ENCODE assay signal across 17 cellular contexts in the genomic region with DNA sequence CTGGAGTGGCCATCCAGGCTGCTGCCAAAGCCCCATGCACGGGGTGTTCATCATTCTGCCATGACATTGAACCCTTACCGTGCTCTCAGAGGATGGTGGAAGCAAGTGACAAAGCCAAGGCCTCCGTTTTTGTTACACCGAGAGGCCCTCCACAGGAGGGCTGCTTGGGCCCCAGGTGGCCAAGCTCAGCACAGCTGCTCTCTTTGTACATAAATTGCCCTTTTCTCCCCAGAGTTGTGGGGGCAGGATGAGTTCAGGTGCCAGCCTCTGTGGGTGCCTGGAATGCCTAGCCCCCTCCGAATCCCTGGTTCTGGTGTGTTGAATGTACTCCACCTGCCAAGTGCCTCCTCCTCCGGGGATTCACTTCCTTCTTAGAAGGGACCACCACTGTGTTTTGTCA. TPM values are rescaled to one million over a fixed set of nuclear protein-coding genes. Genes with fewer than 3 reads are reported as not detected.
DNase-seq lines count a peak whose midpoint lies in the region; ATAC-seq and TF ChIP-seq lines count a peak whose summit lies in the region.
"Had no signal": no experiment of that assay in that cellular context is flagged by ENCODE, and none has a peak within 500 bp of the region (broad histone marks: within the 10 kb centered on the region; RNA-seq: fewer than 3 reads in every experiment).

No MANE protein-coding gene starts in this region.

- intact Hi-C loops in natural killer cell (cut with micrococcal nuclease), result no loop called here

- peaks cover 6 to 14% of the 10 kb centered on the region in 2 donors for H3K27me3 Mint-ChIP-seq in natural killer cell treated with Interleukin-12 subunit alpha and Interleukin-12 subunit beta and Interleukin-15 and Interleukin-18, amount 100 ng/mL, for 72 hours
- peaks cover 11 to 16% of the 10 kb centered on the region in 2 donors for H3K27me3 Mint-ChIP-seq in natural killer cell (ENCODE audit: low read depth in 2 of 2)
- H3K27me3 Mint-ChIP-seq in effector memory CD8-positive, alpha-beta T cell, result peaks cover 12 to 14% of the 10 kb centered on the region in 2 donors

- H3K9me3 ChIP-seq in HEK293 (ENCODE audit: control insufficient read depth, insufficient read depth, low read depth, low read length), result no peaks in the 10 kb centered on the region
- H3K9me3 ChIP-seq: ascending aorta, thoracic aorta had no signal

- POLR2A ChIA-PET in HEK293 (lab: Yijun Ruan, JAX), result no interaction called here

- CTCF ChIA-PET in HEK293 (lab: Yijun Ruan, JAX), result interaction anchor here (0.7 kb wide), 1 partner anchor 9 kb away, joined by 3 read pairs; no protein-coding TSS in a partner anchor

- H3K36me3 ChIP-seq in HEK293 (ENCODE audit: control insufficient read depth in 2 of 2, insufficient read depth in 1 of 2, low read length in 2 of 2), result no peaks in the 10 kb centered on the region
- H3K36me3 ChIP-seq: ascending aorta, thoracic aorta had no signal

- DNase-seq in natural killer cell treated with Interleukin-12 subunit alpha and Interleukin-12 subunit beta and Interleukin-15 and Interleukin-18, amount 100 ng/mL, for 72 hours (ENCODE audit: low spot score), result no peak
- DNase-seq in natural killer cell (no peak), DMS153 treated with DMSO at 0.1 percent for 48 hours (lab: John Stamatoyannopoulos, UW; ENCODE audit: unreplicated experiment) (no peak), NK-92 (lab: John Stamatoyannopoulos, UW; ENCODE audit: unreplicated experiment) (no peak)
- DNase-seq in effector memory CD8-positive, alpha-beta T cell, result no peak
- DNase-seq in stimulated activated CD4-positive, alpha-beta T cell treated with anti-CD3 and anti-CD28 coated beads, Interleukin-2, amount 100 ng/mL, for 48 hours, result no peak
- DNase-seq: activated CD4-positive, CD25-positive, alpha-beta regulatory T cell treated with anti-CD3 and anti-CD28 coated beads, Interleukin-2, amount 50 U/mL, for 72 hours; activated gamma-delta T cell; glutamatergic neuron; NCI-H1417; NCI-H774; occipital lobe; T1000 had no signal

- H3K4me3 ChIP-seq in HEK293 (ENCODE audit: low read depth, low read length), result no peak overlapping the region

- H3K9me3 Mint-ChIP-seq in natural killer cell treated with Interleukin-12 subunit alpha and Interleukin-12 subunit beta and Interleukin-15 and Interleukin-18, amount 100 ng/mL, for 72 hours, result no peaks in the 10 kb centered on the region
- H3K9me3 Mint-ChIP-seq in natural killer cell, result no peaks in the 10 kb centered on the region
- H3K9me3 Mint-ChIP-seq in effector memory CD8-positive, alpha-beta T cell, result no peaks in the 10 kb centered on the region

- H3K4me3 Mint-ChIP-seq in natural killer cell treated with Interleukin-12 subunit alpha and Interleukin-12 subunit beta and Interleukin-15 and Interleukin-18, amount 100 ng/mL, for 72 hours, result peak overlapping the region; percentile 34
- H3K4me3 Mint-ChIP-seq in natural killer cell, result no peak overlapping the region
- H3K4me3 Mint-ChIP-seq in effector memory CD8-positive, alpha-beta T cell, result peak overlapping the region in 1 of 2 donors; percentile 83

- H3K4me1 Mint-ChIP-seq in natural killer cell treated with Interleukin-12 subunit alpha and Interleukin-12 subunit beta and Interleukin-15 and Interleukin-18, amount 100 ng/mL, for 72 hours (ENCODE audit: low read depth in 2 of 2), result peaks cover 18 to 28% of the 10 kb centered on the region in 2 donors
- H3K4me1 Mint-ChIP-seq in natural killer cell, result peaks cover 24 to 29% of the 10 kb centered on the region in 2 donors
- H3K4me1 Mint-ChIP-seq in effector memory CD8-positive, alpha-beta T cell (ENCODE audit: low read depth in 2 of 2), result peaks cover 10 to 12% of the 10 kb centered on the region in 2 donors

- no peak for ATAC-seq in natural killer cell treated with Interleukin-12 subunit alpha and Interleukin-12 subunit beta and Interleukin-15 and Interleukin-18, amount 100 ng/mL, for 72 hours
- ATAC-seq in natural killer cell, result no peak
- ATAC-seq in effector memory CD8-positive, alpha-beta T cell (replicated peaks), result no peak
- ATAC-seq: Panc1 had no signal

- H3K36me3 Mint-ChIP-seq in natural killer cell treated with Interleukin-12 subunit alpha and Interleukin-12 subunit beta and Interleukin-15 and Interleukin-18, amount 100 ng/mL, for 72 hours, result no peaks in the 10 kb centered on the region
- no peaks in the 10 kb centered on the region for H3K36me3 Mint-ChIP-seq in natural killer cell
- peaks cover 4% of the 10 kb centered on the region for H3K36me3 Mint-ChIP-seq in effector memory CD8-positive, alpha-beta T cell (ENCODE audit: insufficient read depth)

- no peak overlapping the region for H3K27ac ChIP-seq in HEK293 (ENCODE audit: extremely low read depth, low read depth, low read length)

- no peak for TF ChIP-seq CTCF in natural killer cell (IDR thresholded peaks at IDR 0.05)
- no peak for TF ChIP-seq CTCF in HEK293 (tag by site-specific recombination; IDR thresholded peaks at IDR 0.05)

- H3K27ac Mint-ChIP-seq in natural killer cell treated with Interleukin-12 subunit alpha and Interleukin-12 subunit beta and Interleukin-15 and Interleukin-18, amount 100 ng/mL, for 72 hours, result no peak overlapping the region
- H3K27ac Mint-ChIP-seq in natural killer cell, result no peak overlapping the region
- H3K27ac Mint-ChIP-seq in effector memory CD8-positive, alpha-beta T cell, result peak overlapping the region; percentile 31 to 51

- no peaks in the 10 kb centered on the region; the same call in 1 of the 2 replicates for H3K4me1 ChIP-seq in HEK293 (ENCODE audit: control insufficient read depth, insufficient read depth, low read length)

TF ChIP-seq in HEK293, 187 proteins besides CTCF, POLR2A, EP300 and RAD21:
- TF ChIP-seq ZNF292 (tag by site-specific recombination; IDR thresholded peaks at IDR 0.05; ENCODE audit: borderline replicate concordance, low read depth) (no peak), SCRT2 (tag by site-specific recombination; IDR thresholded peaks at IDR 0.05) (0 out of 2 replicates have a peak, but pooled peaks have one; percentile 30), ZNF571 (tag by site-specific recombination; IDR thresholded peaks at IDR 0.05) (no peak), ZIC2 (tag by site-specific recombination; IDR thresholded peaks at IDR 0.05) (peak; percentile 44)
- TF ChIP-seq, protein P1, sequence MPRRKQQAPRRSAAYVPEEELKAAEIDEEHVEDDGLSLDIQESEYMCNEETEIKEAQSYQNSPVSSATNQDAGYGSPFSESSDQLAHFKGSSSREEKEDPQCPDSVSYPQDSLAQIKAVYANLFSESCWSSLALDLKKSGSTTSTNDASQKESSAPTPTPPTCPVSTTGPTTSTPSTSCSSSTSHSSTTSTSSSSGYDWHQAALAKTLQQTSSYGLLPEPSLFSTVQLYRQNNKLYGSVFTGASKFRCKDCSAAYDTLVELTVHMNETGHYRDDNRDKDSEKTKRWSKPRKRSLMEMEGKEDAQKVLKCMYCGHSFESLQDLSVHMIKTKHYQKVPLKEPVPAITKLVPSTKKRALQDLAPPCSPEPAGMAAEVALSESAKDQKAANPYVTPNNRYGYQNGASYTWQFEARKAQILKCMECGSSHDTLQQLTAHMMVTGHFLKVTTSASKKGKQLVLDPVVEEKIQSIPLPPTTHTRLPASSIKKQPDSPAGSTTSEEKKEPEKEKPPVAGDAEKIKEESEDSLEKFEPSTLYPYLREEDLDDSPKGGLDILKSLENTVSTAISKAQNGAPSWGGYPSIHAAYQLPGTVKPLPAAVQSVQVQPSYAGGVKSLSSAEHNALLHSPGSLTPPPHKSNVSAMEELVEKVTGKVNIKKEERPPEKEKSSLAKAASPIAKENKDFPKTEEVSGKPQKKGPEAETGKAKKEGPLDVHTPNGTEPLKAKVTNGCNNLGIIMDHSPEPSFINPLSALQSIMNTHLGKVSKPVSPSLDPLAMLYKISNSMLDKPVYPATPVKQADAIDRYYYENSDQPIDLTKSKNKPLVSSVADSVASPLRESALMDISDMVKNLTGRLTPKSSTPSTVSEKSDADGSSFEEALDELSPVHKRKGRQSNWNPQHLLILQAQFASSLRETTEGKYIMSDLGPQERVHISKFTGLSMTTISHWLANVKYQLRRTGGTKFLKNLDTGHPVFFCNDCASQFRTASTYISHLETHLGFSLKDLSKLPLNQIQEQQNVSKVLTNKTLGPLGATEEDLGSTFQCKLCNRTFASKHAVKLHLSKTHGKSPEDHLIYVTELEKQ (tag by site-specific recombination; IDR thresholded peaks at IDR 0.05; ENCODE audit: borderline replicate concordance), result no peak

RNA-seq across cellular contexts. Expression of gene ACOT11, which starts 7.1 kb away (rescaled TPM):
- under 1 TPM; 0.33 to 0.52 TPM for total RNA-seq in natural killer cell treated with Interleukin-12 subunit alpha and Interleukin-12 subunit beta and Interleukin-15 and Interleukin-18, amount 100 ng/mL, for 72 hours
- 1 to 10 TPM in 1 of 3 donors, under 1 TPM in 2; 0.61 to 1.2 (median 0.85) TPM for total RNA-seq in natural killer cell

Comparison
In these comparisons a context has a peak if more than half of its experiments do, and no peak if none do; other contexts are left out.
1. H3K27ac Mint-ChIP-seq: peak in effector memory CD8-positive, alpha-beta T cell (2 of 2); none in natural killer cell treated with Interleukin-12 subunit alpha and Interleukin-12 subunit beta and Interleukin-15 and Interleukin-18, amount 100 ng/mL, for 72 hours (0 of 2) and natural killer cell (0 of 2).